3 cellular contexts compared by ENCODE assay signal in the genomic region with DNA sequence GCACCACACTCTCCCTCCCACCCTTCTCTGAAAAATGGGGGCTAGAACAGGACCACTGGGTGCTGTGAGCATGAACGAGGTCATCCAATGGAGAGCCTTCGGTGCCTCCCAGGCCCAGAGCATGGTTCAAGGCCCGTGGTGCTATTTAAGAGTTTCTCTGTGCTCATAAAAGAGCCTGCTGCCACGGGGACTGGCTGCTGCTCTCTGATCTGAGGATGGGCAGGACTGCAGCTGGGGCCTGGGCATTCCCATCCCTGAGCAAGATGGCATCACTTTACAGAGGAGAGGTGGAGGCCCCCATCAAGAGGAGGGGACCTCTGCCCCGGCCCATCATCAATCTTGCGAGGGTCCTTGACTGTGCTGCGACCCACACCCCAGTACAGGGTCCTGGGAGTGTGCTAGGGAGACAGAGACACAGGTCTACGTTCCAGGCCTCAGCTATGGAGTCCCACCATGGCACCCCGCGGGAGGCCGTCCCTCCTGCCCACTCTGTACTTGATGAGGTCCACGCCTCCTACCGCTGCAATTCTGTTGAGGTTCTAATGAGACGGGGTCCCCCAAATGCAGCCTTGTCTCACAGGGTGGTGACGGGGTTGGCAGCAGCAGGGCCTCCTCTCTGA.
"Had no signal": no experiment of that assay in that cellular context is flagged by ENCODE, and none has a peak within 500 bp of the region (broad histone marks: within the 10 kb centered on the region; RNA-seq: fewer than 3 reads in every experiment).

No MANE protein-coding gene starts in this region.

- H3K4me3 ChIP-seq: GM12878 had no signal

- ATAC-seq: GM12878 had no signal

- DNase-seq: GDM1, GF-D8 had no signal
